In genomic region chr2:184695-185094, GRCh38 we compare ENCODE assay signal across 25 cellular contexts.
"Had no signal": no experiment of that assay in that cellular context is flagged by ENCODE, and none has a peak within 500 bp of the region (broad histone marks: within the 10 kb centered on the region; RNA-seq: fewer than 3 reads in every experiment).

No MANE protein-coding gene starts in this region.

- H3K36me3 ChIP-seq: left lung, lower lobe of right lung, ovary, prostate gland, stomach, thyroid gland, transverse colon, upper lobe of left lung, vagina had no signal

- H3K4me3 ChIP-seq: left lung, lower lobe of right lung, ovary, prostate gland, skin epidermis, stomach, testis, thyroid gland, transverse colon, upper lobe of left lung, vagina had no signal

- H3K27ac ChIP-seq: left lung, lower lobe of right lung, ovary, prostate gland, skin epidermis, stomach, thyroid gland, transverse colon, upper lobe of left lung, vagina had no signal

- DNase-seq: kidney glomerular epithelial cell; left colon; left lung; lower lobe of right lung; mesenchymal stem cell; naive thymus-derived CD8-positive, alpha-beta T cell; ovary; posterior cingulate gyrus; retina; right cardiac atrium; stimulated activated CD4-positive, alpha-beta T cell treated with anti-CD3 and anti-CD28 coated beads, Interleukin-12 subunit alpha, Interleukin-12 subunit beta, amount 100 ng/mL, for 4 hours; stimulated activated CD4-positive, alpha-beta T cell treated with anti-CD3 and anti-CD28 coated beads, Interleukin-15, amount 100 ng/mL, for 24 hours; stimulated activated CD4-positive, alpha-beta T cell treated with anti-CD3 and anti-CD28 coated beads, Interleukin-2, amount 100 ng/mL, for 24 hours; stimulated activated CD4-positive, alpha-beta T cell treated with anti-CD3 and anti-CD28 coated beads, Interleukin-4, amount 100 ng/mL, for 1 hour; stimulated activated naive B cell treated with anti-CD40 and anti-IgM and Interleukin-4, amounts not matched to agents 10 μg/mL and 1 μg/mL and 100 μg/mL, for 72 hours; stimulated activated naive CD8-positive, alpha-beta T cell treated with anti-CD3 and anti-CD28 coated beads, Interleukin-15, Interleukin-2, amounts not matched to agents 100 U/mL and 50 U/mL, for 24 hours; stomach; testis; thyroid gland; transverse colon; upper lobe of left lung had no signal

- H3K27ac Mint-ChIP-seq: stimulated activated naive B cell treated with anti-CD40 and anti-IgM and Interleukin-4, amounts not matched to agents 10 μg/mL and 1 μg/mL and 100 μg/mL, for 72 hours had no signal

- H3K4me1 ChIP-seq: left lung, lower lobe of right lung, prostate gland, stomach, thyroid gland, transverse colon, upper lobe of left lung, vagina had no signal

- H3K4me1 Mint-ChIP-seq: stimulated activated naive B cell treated with anti-CD40 and anti-IgM and Interleukin-4, amounts not matched to agents 10 μg/mL and 1 μg/mL and 100 μg/mL, for 72 hours had no signal

- H3K9me3 ChIP-seq: ovary, prostate gland, testis, thyroid gland, vagina had no signal

- H3K27me3 ChIP-seq: left lung, ovary, stomach, testis, thyroid gland, transverse colon, upper lobe of left lung, vagina had no signal

- ATAC-seq: left colon; left lung; lower lobe of right lung; naive thymus-derived CD8-positive, alpha-beta T cell; right cardiac atrium; sciatic nerve; stimulated activated naive B cell treated with anti-CD40 and anti-IgM and Interleukin-4, amounts not matched to agents 10 μg/mL and 1 μg/mL and 100 μg/mL, for 72 hours; stimulated activated naive CD8-positive, alpha-beta T cell treated with anti-CD3 and anti-CD28 coated beads, Interleukin-15, Interleukin-2, amounts not matched to agents 100 U/mL and 50 U/mL, for 24 hours had no signal

- H3K4me3 Mint-ChIP-seq: stimulated activated naive B cell treated with anti-CD40 and anti-IgM and Interleukin-4, amounts not matched to agents 10 μg/mL and 1 μg/mL and 100 μg/mL, for 72 hours had no signal
